ENCODE assay signal across 9 cellular contexts in genomic region chr3:77038468-77038927, GRCh38. TPM values are rescaled to one million over a fixed set of nuclear protein-coding genes. Genes with fewer than 3 reads are reported as not detected.
A peak's percentile ranks its signal among the peaks of the same experiment; 100 is the strongest.
DNase-seq lines count a peak whose midpoint lies in the region; ATAC-seq, FAIRE-seq and TF ChIP-seq lines count a peak whose summit lies in the region.
"Had no signal": no experiment of that assay in that cellular context is flagged by ENCODE, and none has a peak within 500 bp of the region (broad histone marks: within the 10 kb centered on the region; RNA-seq: fewer than 3 reads in every experiment).

No MANE protein-coding gene starts in this region.

- DNase-seq in D721Med (ENCODE audit: insufficient read length, low spot score) (no peak), NCI-H2171 treated with DMSO at 0.1 percent for 48 hours (lab: John Stamatoyannopoulos, UW) (peak; percentile 89), glomerular visceral epithelial cell (ENCODE audit: extremely low spot score) (peak; percentile 81), osteocyte (ENCODE audit: extremely low spot score, unreplicated experiment) (peak; percentile 90)
- DNase-seq in activated CD8-positive, alpha-beta T cell treated with anti-CD3 and anti-CD28 coated beads for 36 hours, result peak; percentile 23
- DNase-seq in activated CD8-positive, alpha-beta memory T cell treated with anti-CD3 and anti-CD28 coated beads, Interleukin-2, amount 10 ng/mL, durations not matched to agents 7 days and 5 days, result no peak

- peak; percentile 87 for ATAC-seq in HG02610 (IDR thresholded peaks at IDR 0.05; ENCODE audit: unreplicated experiment)
- ATAC-seq in activated CD8-positive, alpha-beta T cell treated with anti-CD3 and anti-CD28 coated beads for 36 hours, result peak; percentile 45
- ATAC-seq in GM21526 (IDR thresholded peaks at IDR 0.05; ENCODE audit: low FRiP score, unreplicated experiment), result no peak
- no peak for ATAC-seq in activated CD8-positive, alpha-beta memory T cell treated with anti-CD3 and anti-CD28 coated beads, Interleukin-2, amount 10 ng/mL, durations not matched to agents 7 days and 5 days

- POLR2A ChIA-PET in activated CD8-positive, alpha-beta T cell treated with anti-CD3 and anti-CD28 coated beads for 36 hours (lab: Charles Lee), result no interaction called here

- peaks cover 2% of the 10 kb centered on the region for H3K9me3 Mint-ChIP-seq in activated CD8-positive, alpha-beta T cell treated with anti-CD3 and anti-CD28 coated beads for 36 hours
- H3K9me3 Mint-ChIP-seq in osteocyte (ENCODE audit: unreplicated experiment), result no peaks in the 10 kb centered on the region
- no peaks in the 10 kb centered on the region for H3K9me3 Mint-ChIP-seq in activated CD8-positive, alpha-beta memory T cell treated with anti-CD3 and anti-CD28 coated beads, Interleukin-2, amount 10 ng/mL, durations not matched to agents 7 days and 5 days (ENCODE audit: low read depth)

- TF ChIP-seq CTCF in D721Med (IDR thresholded peaks at IDR 0.05; ENCODE audit: insufficient read depth, missing control alignments), result peak; percentile 78
- TF ChIP-seq CTCF in activated CD8-positive, alpha-beta T cell treated with anti-CD3 and anti-CD28 coated beads for 36 hours (IDR thresholded peaks at IDR 0.05), result no peak
- peak; percentile 81 for TF ChIP-seq CTCF in osteocyte (IDR thresholded peaks at IDR 0.05)

- H3K36me3 Mint-ChIP-seq in activated CD8-positive, alpha-beta T cell treated with anti-CD3 and anti-CD28 coated beads for 36 hours (ENCODE audit: low read depth), result no peaks in the 10 kb centered on the region
- no peaks in the 10 kb centered on the region for H3K36me3 Mint-ChIP-seq in osteocyte (ENCODE audit: unreplicated experiment)
- H3K36me3 Mint-ChIP-seq in activated CD8-positive, alpha-beta memory T cell treated with anti-CD3 and anti-CD28 coated beads, Interleukin-2, amount 10 ng/mL, durations not matched to agents 7 days and 5 days, result peaks cover 2% of the 10 kb centered on the region

- intact Hi-C loops in activated CD8-positive, alpha-beta T cell treated with anti-CD3 and anti-CD28 coated beads for 36 hours (cut with micrococcal nuclease), result loop anchor here (10.0 kb wide), 1 partner anchor 216 kb away; no protein-coding TSS in a partner anchor

- no peak overlapping the region for H3K27ac Mint-ChIP-seq in activated CD8-positive, alpha-beta T cell treated with anti-CD3 and anti-CD28 coated beads for 36 hours
- peak overlapping the region; percentile 77 for H3K27ac Mint-ChIP-seq in osteocyte (ENCODE audit: unreplicated experiment)
- H3K27ac Mint-ChIP-seq in activated CD8-positive, alpha-beta memory T cell treated with anti-CD3 and anti-CD28 coated beads, Interleukin-2, amount 10 ng/mL, durations not matched to agents 7 days and 5 days, result no peak overlapping the region

- H3K4me3 Mint-ChIP-seq in activated CD8-positive, alpha-beta T cell treated with anti-CD3 and anti-CD28 coated beads for 36 hours, result no peak overlapping the region
- peak overlapping the region; percentile 95 for H3K4me3 Mint-ChIP-seq in osteocyte (ENCODE audit: unreplicated experiment)
- H3K4me3 Mint-ChIP-seq in activated CD8-positive, alpha-beta memory T cell treated with anti-CD3 and anti-CD28 coated beads, Interleukin-2, amount 10 ng/mL, durations not matched to agents 7 days and 5 days, result no peak overlapping the region

- H3K4me1 Mint-ChIP-seq in activated CD8-positive, alpha-beta T cell treated with anti-CD3 and anti-CD28 coated beads for 36 hours (ENCODE audit: low read depth), result no peaks in the 10 kb centered on the region
- H3K4me1 Mint-ChIP-seq in osteocyte (ENCODE audit: unreplicated experiment), result peaks cover 25% of the 10 kb centered on the region
- H3K4me1 Mint-ChIP-seq in activated CD8-positive, alpha-beta memory T cell treated with anti-CD3 and anti-CD28 coated beads, Interleukin-2, amount 10 ng/mL, durations not matched to agents 7 days and 5 days, result no peaks in the 10 kb centered on the region

- FAIRE-seq in D721Med (lab: Jason Lieb, UNC), result no peak

- CTCF ChIA-PET in activated CD8-positive, alpha-beta T cell treated with anti-CD3 and anti-CD28 coated beads for 36 hours (lab: Charles Lee), result no interaction called here
- CTCF ChIA-PET in activated CD8-positive, alpha-beta memory T cell treated with anti-CD3 and anti-CD28 coated beads, Interleukin-2, amount 10 ng/mL, durations not matched to agents 7 days and 5 days (lab: Charles Lee), result no interaction called here

- peaks cover 26% of the 10 kb centered on the region for H3K27me3 Mint-ChIP-seq in activated CD8-positive, alpha-beta T cell treated with anti-CD3 and anti-CD28 coated beads for 36 hours
- H3K27me3 Mint-ChIP-seq in osteocyte (ENCODE audit: unreplicated experiment), result no peaks in the 10 kb centered on the region
- H3K27me3 Mint-ChIP-seq in activated CD8-positive, alpha-beta memory T cell treated with anti-CD3 and anti-CD28 coated beads, Interleukin-2, amount 10 ng/mL, durations not matched to agents 7 days and 5 days, result peaks cover 32% of the 10 kb centered on the region

RNA-seq across cellular contexts. Expression of gene ROBO2, which starts 1.4 kb away (rescaled TPM):
- not detected for total RNA-seq in activated CD8-positive, alpha-beta T cell treated with anti-CD3 and anti-CD28 coated beads for 36 hours
- total RNA-seq in osteocyte, result 18.4 and 19.0 TPM in 2 replicates
- not detected for total RNA-seq in activated CD8-positive, alpha-beta memory T cell treated with anti-CD3 and anti-CD28 coated beads, Interleukin-2, amount 10 ng/mL, durations not matched to agents 7 days and 5 days
- total RNA-seq: T-helper 2 cell treated with Interferon-gamma antibody and Interleukin-4, amounts not matched to agents 100 ng/mL and 5 ng/mL, for 36 hours had no signal

Comparison
In these comparisons a context has a peak if more than half of its experiments do, and no peak if none do; other contexts are left out.
1. DNase-seq: peak in NCI-H2171 treated with DMSO at 0.1 percent for 48 hours (single experiment), activated CD8-positive, alpha-beta T cell treated with anti-CD3 and anti-CD28 coated beads for 36 hours (single experiment), glomerular visceral epithelial cell (single experiment) and osteocyte (single experiment); none in D721Med (single experiment) and activated CD8-positive, alpha-beta memory T cell treated with anti-CD3 and anti-CD28 coated beads, Interleukin-2, amount 10 ng/mL, durations not matched to agents 7 days and 5 days (single experiment).
2. ATAC-seq: peak in HG02610 (single experiment) and activated CD8-positive, alpha-beta T cell treated with anti-CD3 and anti-CD28 coated beads for 36 hours (single experiment); none in GM21526 (single experiment) and activated CD8-positive, alpha-beta memory T cell treated with anti-CD3 and anti-CD28 coated beads, Interleukin-2, amount 10 ng/mL, durations not matched to agents 7 days and 5 days (single experiment).
3. RNA of gene ROBO2, which starts 1.4 kb away (total RNA-seq): 18.4 to 19.0 TPM in osteocyte; not detected in activated CD8-positive, alpha-beta T cell treated with anti-CD3 and anti-CD28 coated beads for 36 hours and not detected in activated CD8-positive, alpha-beta memory T cell treated with anti-CD3 and anti-CD28 coated beads, Interleukin-2, amount 10 ng/mL, durations not matched to agents 7 days and 5 days; every median in the first group is over 10 times any median in the second.